ENCODE assay signal across 11 cellular contexts in the genomic region with DNA sequence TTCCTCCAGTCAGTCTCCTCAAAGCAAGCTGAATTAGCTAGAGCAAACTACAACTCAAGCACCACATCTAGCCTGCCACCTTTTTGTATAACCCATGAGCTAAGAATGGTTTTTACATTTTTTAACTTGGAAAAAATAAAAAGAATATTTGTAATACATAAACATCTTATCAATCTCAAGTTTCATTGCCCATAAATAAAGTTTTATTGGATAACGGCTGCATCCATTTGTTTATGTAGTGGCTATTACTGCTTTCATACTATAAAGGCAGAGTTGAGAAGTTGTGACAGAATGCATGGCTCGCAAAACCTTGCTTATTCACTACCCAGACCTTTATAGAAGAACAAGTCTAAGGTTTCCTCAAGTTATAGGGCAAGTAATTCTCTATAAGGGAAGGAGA.
"Had no signal": no experiment of that assay in that cellular context is flagged by ENCODE, and none has a peak within 500 bp of the region (broad histone marks: within the 10 kb centered on the region; RNA-seq: fewer than 3 reads in every experiment).

No MANE protein-coding gene starts in this region.

- H3K9ac ChIP-seq: GM23248, KMS-11 had no signal

- ATAC-seq: HCT116, HepG2 had no signal

- H3K36me3 Mint-ChIP-seq: IgD-negative memory B cell had no signal

- H3K36me3 ChIP-seq: HAP-1 had no signal

- H3K4me3 Mint-ChIP-seq: HFFc6, IgD-negative memory B cell had no signal

- H3K4me2 ChIP-seq: KMS-11 had no signal

- H3K27me3 Mint-ChIP-seq: IgD-negative memory B cell had no signal

- H3K27ac ChIP-seq: GM23248, HL-60, KMS-11 had no signal

- H3K4me1 Mint-ChIP-seq: IgD-negative memory B cell had no signal

- H3K27ac Mint-ChIP-seq: HFFc6, IgD-negative memory B cell had no signal

- H3K4me3 ChIP-seq: GM23248, HAP-1 had no signal

- H3K9me3 ChIP-seq: HAP-1 had no signal

- DNase-seq: GM23248, GOT3, H7, HFFc6, KBM-7 had no signal
